Comparison of ENCODE assay signal across 9 cellular contexts in the genomic region with DNA sequence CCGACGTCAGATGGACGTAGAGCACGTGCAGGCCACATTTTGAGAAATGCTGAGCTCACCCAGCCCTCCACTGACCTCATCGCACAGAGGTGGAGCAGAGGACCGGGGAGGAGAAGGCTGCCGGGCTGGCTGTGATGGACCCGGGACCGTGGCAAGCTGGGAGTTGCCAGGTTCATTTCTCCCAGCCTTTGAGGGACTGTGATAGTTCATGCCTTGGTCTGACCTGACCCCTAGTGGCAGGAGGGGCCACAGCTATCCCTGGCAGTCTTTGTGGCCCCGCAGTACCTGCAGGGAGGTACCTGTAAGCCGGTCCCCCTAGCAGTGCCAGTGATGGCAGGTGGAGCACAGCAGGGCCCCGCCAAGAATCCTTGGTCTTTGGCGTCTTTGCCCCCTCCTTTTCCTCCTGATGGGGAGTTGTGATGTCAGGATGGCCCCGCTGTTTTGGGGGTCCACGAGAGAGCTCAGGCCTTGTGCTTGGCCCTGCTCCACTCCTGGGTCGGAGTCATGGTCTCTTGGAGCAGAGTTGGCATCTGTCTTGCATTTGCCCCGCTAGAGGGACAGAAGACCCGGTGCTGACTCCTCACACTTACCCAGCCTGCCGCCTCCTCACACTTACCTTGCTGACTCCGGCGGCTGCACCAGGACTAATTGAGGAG. TPM values are rescaled to one million over a fixed set of nuclear protein-coding genes. Genes with fewer than 3 reads are reported as not detected.
DNase-seq lines count a peak whose midpoint lies in the region; ATAC-seq and TF ChIP-seq lines count a peak whose summit lies in the region.
"Had no signal": no experiment of that assay in that cellular context is flagged by ENCODE, and none has a peak within 500 bp of the region (broad histone marks: within the 10 kb centered on the region; RNA-seq: fewer than 3 reads in every experiment).

No MANE protein-coding gene starts in this region.

- H3K27ac ChIP-seq in dorsolateral prefrontal cortex (peak overlapping the region in 3 of 59 donors; percentile 26 to 33 (median 29)), lung (ENCODE audit: low read depth in 1 of 2, low read length in 1 of 2) (no peak overlapping the region)

- no peaks in the 10 kb centered on the region for H3K9me3 ChIP-seq in lung (ENCODE audit: control insufficient read depth in 2 of 2, insufficient read depth in 1 of 2, low read length in 1 of 2)

- H3K4me1 ChIP-seq in lung (ENCODE audit: control insufficient read depth in 2 of 2, insufficient read depth in 2 of 2, low read length in 2 of 2), result no peaks in the 10 kb centered on the region

- ATAC-seq in lung (ENCODE audit: insufficient read depth, low FRiP score), result peak; percentile 73
- ATAC-seq in HG02840 (IDR thresholded peaks at IDR 0.05; ENCODE audit: low FRiP score, unreplicated experiment), result no peak

- H3K27me3 ChIP-seq in dorsolateral prefrontal cortex, result no peaks in the 10 kb centered on the region
- no peaks in the 10 kb centered on the region for H3K27me3 ChIP-seq in lung (ENCODE audit: control insufficient read depth, insufficient read depth)

- H3K4me3 ChIP-seq in dorsolateral prefrontal cortex (no peak overlapping the region), lung (no peak overlapping the region)

- peaks cover 0 to 3% of the 10 kb centered on the region in 2 donors for H3K36me3 ChIP-seq in lung (ENCODE audit: control insufficient read depth in 2 of 2, insufficient read depth in 2 of 2, low read length in 2 of 2)

- peak; percentile 31 to 40 for DNase-seq in NCI-H446 (lab: John Stamatoyannopoulos, UW)
- DNase-seq in NCI-H446 treated with DMSO at 0.1 percent for 48 hours (lab: John Stamatoyannopoulos, UW), result no peak
- DNase-seq in NCI-H2171 treated with DMSO at 0.1 percent for 48 hours (lab: John Stamatoyannopoulos, UW), result peak; percentile 76
- peak; percentile 52 for DNase-seq in activated CD4-positive, alpha-beta T cell treated with anti-CD3 and anti-CD28 coated beads, Interleukin-2, amount 50 U/mL, for 1 hour
- DNase-seq in dorsolateral prefrontal cortex, result peak in 9 of 10 donors; percentile 49 to 83 (median 65)
- peak; percentile 64 for DNase-seq in lung (ENCODE audit: low spot score)
- DNase-seq in stimulated activated CD8-positive, alpha-beta memory T cell treated with anti-CD3 and anti-CD28 coated beads, Interleukin-15, amount 100 ng/mL, for 24 hours (ENCODE audit: low read depth), result peak; percentile 13

- WGBS in lung, 2 donors, result 63 to 75% methylated on average over 21 of the region's 21 CpGs

- intact Hi-C loops in dorsolateral prefrontal cortex (cut with DNase I), result loop anchor here (1.0 to 10.0 kb wide), 5 partner anchors 165 to 628 kb away; no protein-coding TSS in a partner anchor

- TF ChIP-seq CTCF in dorsolateral prefrontal cortex (IDR thresholded peaks at IDR 0.05 in 54 of 56, conservative IDR thresholded peaks at IDR 0.05 in 2 of 56; ENCODE audit: low read depth in 1 of 56, partially characterized antibody in 56 of 56), result peak; percentile 50 to 97 (median 86)
- peak; percentile 72 for TF ChIP-seq CTCF in lung (IDR thresholded peaks at IDR 0.05; ENCODE audit: control extremely low read depth, extremely low read depth)

RNA-seq across cellular contexts. Expression of a gene that starts 50.4 kb away (rescaled TPM):
- not detected for total RNA-seq in dorsolateral prefrontal cortex
- total RNA-seq in lung, result not detected
- polyA plus RNA-seq in lung, result not detected
- total RNA-seq: mononuclear cell had no signal
